26 cellular contexts compared by ENCODE assay signal in genomic region chr7:129702761-129703338, GRCh38.
DNase-seq lines count a peak whose midpoint lies in the region; ATAC-seq and TF ChIP-seq lines count a peak whose summit lies in the region.
"Had no signal": no experiment of that assay in that cellular context is flagged by ENCODE, and none has a peak within 500 bp of the region (broad histone marks: within the 10 kb centered on the region; RNA-seq: fewer than 3 reads in every experiment).

No MANE protein-coding gene starts in this region.

- WGBS in endodermal cell (ENCODE audit: insufficient coverage in 1 of 2, insufficient read length in 1 of 2), 2 experiments = 75 to 80% methylated on average over 2 to 3 of the region's 3 CpGs

- H3K27me3 Mint-ChIP-seq in endodermal cell (ENCODE audit: insufficient read depth) = no peaks in the 10 kb centered on the region
- H3K27me3 Mint-ChIP-seq: CD4-positive, alpha-beta T cell had no signal

- no peaks in the 10 kb centered on the region for H3K9me3 ChIP-seq in SJSA1 (replicated peaks)
- H3K9me3 ChIP-seq in adipocyte (ENCODE audit: control insufficient read depth, low read length) = no peaks in the 10 kb centered on the region
- H3K9me3 ChIP-seq in endodermal cell (ENCODE audit: control insufficient read depth, low read length) = no peaks in the 10 kb centered on the region
- H3K9me3 ChIP-seq: A549; BLaER1 treated with 17β-estradiol and CSF1 and Interleukin-3, amounts not matched to agents 10 nM and 100 nM; HAP-1; MG63 had no signal

- DNase-seq in SJSA1 (ENCODE audit: low read depth in 1 of 2, low spot score in 2 of 2) (peak in 1 of 2 experiments; percentile 19), adipocyte (ENCODE audit: low read depth) (peak; percentile 11), endodermal cell (no peak), NCI-H2029 treated with DMSO at 0.1 percent for 48 hours (lab: John Stamatoyannopoulos, UW) (no peak), MV-4-11 (lab: John Stamatoyannopoulos, UW) (no peak)
- no peak for DNase-seq in stimulated activated effector memory CD8-positive, alpha-beta T cell treated with anti-CD3 and anti-CD28 coated beads, Interleukin-12 subunit alpha, Interleukin-12 subunit beta, amount 100 ng/mL, for 72 hours (ENCODE audit: low spot score in 2 of 2)
- DNase-seq: AML-193; CD4-positive, alpha-beta T cell; DMS53; GDM1; GOT3; HFFc6; KBM-7; MG63; NCI-H2029; NCI-H2227 treated with DMSO at 0.1 percent for 48 hours; NCI-H510A; NCI-H69; SHP77 had no signal

- ATAC-seq in stimulated activated effector memory CD8-positive, alpha-beta T cell treated with anti-CD3 and anti-CD28 coated beads, Interleukin-12 subunit alpha, Interleukin-12 subunit beta, amount 100 ng/mL, for 72 hours = no peak
- ATAC-seq in GM19467 (IDR thresholded peaks at IDR 0.05; ENCODE audit: unreplicated experiment) = no peak
- ATAC-seq: A549, GM12878 had no signal

- TF ChIP-seq CTCF in endodermal cell (conservative IDR thresholded peaks at IDR 0.05) = no peak

- H3K36me3 Mint-ChIP-seq in endodermal cell (ENCODE audit: low read depth) = peaks cover 20% of the 10 kb centered on the region
- H3K36me3 Mint-ChIP-seq in stimulated activated effector memory CD8-positive, alpha-beta T cell treated with anti-CD3 and anti-CD28 coated beads, Interleukin-12 subunit alpha, Interleukin-12 subunit beta, amount 100 ng/mL, for 72 hours = peaks cover 36% of the 10 kb centered on the region

- H3K9me3 Mint-ChIP-seq in endodermal cell = no peaks in the 10 kb centered on the region
- H3K9me3 Mint-ChIP-seq in stimulated activated effector memory CD8-positive, alpha-beta T cell treated with anti-CD3 and anti-CD28 coated beads, Interleukin-12 subunit alpha, Interleukin-12 subunit beta, amount 100 ng/mL, for 72 hours = no peaks in the 10 kb centered on the region
- H3K9me3 Mint-ChIP-seq: CD4-positive, alpha-beta T cell; HFFc6 had no signal

- peaks cover 16% of the 10 kb centered on the region for H3K4me1 Mint-ChIP-seq in endodermal cell
- peaks cover 28% of the 10 kb centered on the region for H3K4me1 Mint-ChIP-seq in stimulated activated effector memory CD8-positive, alpha-beta T cell treated with anti-CD3 and anti-CD28 coated beads, Interleukin-12 subunit alpha, Interleukin-12 subunit beta, amount 100 ng/mL, for 72 hours

- H3K4me3 Mint-ChIP-seq in endodermal cell = no peak overlapping the region
- H3K4me3 Mint-ChIP-seq in stimulated activated effector memory CD8-positive, alpha-beta T cell treated with anti-CD3 and anti-CD28 coated beads, Interleukin-12 subunit alpha, Interleukin-12 subunit beta, amount 100 ng/mL, for 72 hours = no peak overlapping the region
- H3K4me3 Mint-ChIP-seq: CD4-positive, alpha-beta T cell; HFFc6 had no signal

- peaks cover 19% of the 10 kb centered on the region for H3K4me1 ChIP-seq in SJSA1 (replicated peaks)
- no peaks in the 10 kb centered on the region for H3K4me1 ChIP-seq in adipocyte (ENCODE audit: control insufficient read depth, insufficient read depth, low read length)
- H3K4me1 ChIP-seq in endodermal cell (ENCODE audit: control insufficient read depth, insufficient read depth, low read length) = no peaks in the 10 kb centered on the region
- H3K4me1 ChIP-seq: HAP-1 had no signal

- no peaks in the 10 kb centered on the region for H3K27me3 ChIP-seq in SJSA1 (replicated peaks)
- no peaks in the 10 kb centered on the region for H3K27me3 ChIP-seq in adipocyte (replicated peaks; ENCODE audit: control insufficient read depth, insufficient read depth, low read length)
- H3K27me3 ChIP-seq in endodermal cell (ENCODE audit: control insufficient read depth, insufficient read depth, low read length, poor library complexity, severe bottlenecking) = no peaks in the 10 kb centered on the region
- H3K27me3 ChIP-seq: BLaER1 treated with 17β-estradiol and CSF1 and Interleukin-3, amounts not matched to agents 10 nM and 100 nM; MG63 had no signal

- H3K27ac Mint-ChIP-seq in endodermal cell = peak overlapping the region; percentile 23
- peak overlapping the region; percentile 9 for H3K27ac Mint-ChIP-seq in stimulated activated effector memory CD8-positive, alpha-beta T cell treated with anti-CD3 and anti-CD28 coated beads, Interleukin-12 subunit alpha, Interleukin-12 subunit beta, amount 100 ng/mL, for 72 hours
- H3K27ac Mint-ChIP-seq: CD4-positive, alpha-beta T cell; HFFc6 had no signal

- H3K4me3 ChIP-seq in SJSA1 = no peak overlapping the region
- H3K4me3 ChIP-seq in adipocyte (ENCODE audit: low read length) = no peak overlapping the region
- peak overlapping the region; percentile 5 for H3K4me3 ChIP-seq in endodermal cell (ENCODE audit: low read length)
- H3K4me3 ChIP-seq: A549; BLaER1 treated with 17β-estradiol and CSF1 and Interleukin-3, amounts not matched to agents 10 nM and 100 nM; GM12878; HAP-1; MG63; SK-N-MC had no signal

- H3K27ac ChIP-seq in SJSA1 (peak overlapping the region; percentile 7; the same call in 1 of the 2 replicates), endodermal cell (ENCODE audit: low read depth, low read length) (no peak overlapping the region)
- H3K27ac ChIP-seq: A549; BLaER1 treated with 17β-estradiol and CSF1 and Interleukin-3, amounts not matched to agents 10 nM and 100 nM; RWPE1; SK-N-MC had no signal

- H3K36me3 ChIP-seq in SJSA1 (no peaks in the 10 kb centered on the region), adipocyte (ENCODE audit: control insufficient read depth, insufficient read depth, low read length, severe bottlenecking) (no peaks in the 10 kb centered on the region), endodermal cell (ENCODE audit: control insufficient read depth, insufficient read depth, low read length) (peaks cover 16% of the 10 kb centered on the region)
- H3K36me3 ChIP-seq: HAP-1, MG63 had no signal

- H3K9ac ChIP-seq in adipocyte (ENCODE audit: low read length) = no peak overlapping the region
- no peak overlapping the region for H3K9ac ChIP-seq in endodermal cell (ENCODE audit: extremely low read depth, low read length, poor library complexity, severe bottlenecking)
- H3K9ac ChIP-seq: BLaER1 treated with 17β-estradiol and CSF1 and Interleukin-3, amounts not matched to agents 10 nM and 100 nM had no signal
